9 cellular contexts compared by ENCODE assay signal in genomic region chr20:881051-881820, GRCh38. TPM values are rescaled to one million over a fixed set of nuclear protein-coding genes. Genes with fewer than 3 reads are reported as not detected.
A peak's percentile ranks its signal among the peaks of the same experiment; 100 is the strongest.
DNase-seq lines count a peak whose midpoint lies in the region; ATAC-seq, FAIRE-seq and TF ChIP-seq lines count a peak whose summit lies in the region.
"Had no signal": no experiment of that assay in that cellular context is flagged by ENCODE, and none has a peak within 500 bp of the region (broad histone marks: within the 10 kb centered on the region; RNA-seq: fewer than 3 reads in every experiment).

No MANE protein-coding gene starts in this region.

- H3K9me3 ChIP-seq in Panc1 (ENCODE audit: control insufficient read depth, insufficient read depth, low read depth, low read length), result no peaks in the 10 kb centered on the region
- no peaks in the 10 kb centered on the region for H3K9me3 ChIP-seq in astrocyte (ENCODE audit: insufficient read depth, low read depth, low read length)
- no peaks in the 10 kb centered on the region for H3K9me3 ChIP-seq in spleen
- no peaks in the 10 kb centered on the region for H3K9me3 ChIP-seq in esophagus squamous epithelium

- POLR2A ChIA-PET in Panc1 (lab: Charles Lee), result no interaction called here

- H3K4me3 ChIP-seq in Panc1 (ENCODE audit: low read depth in 2 of 2, low read length in 2 of 2), result no peak overlapping the region
- no peak overlapping the region for H3K4me3 ChIP-seq in astrocyte (ENCODE audit: insufficient read depth, low read depth, low read length)
- no peak overlapping the region for H3K4me3 ChIP-seq in spleen
- no peak overlapping the region for H3K4me3 ChIP-seq in esophagus squamous epithelium
- H3K4me3 ChIP-seq: smooth muscle cell had no signal

- WGBS in spleen, 5 donors, result 61 to 72% (median 66%) methylated on average over 8 to 10 of the region's 10 CpGs
- 45 to 54% methylated on average over 6 to 8 of the region's 10 CpGs for WGBS in esophagus squamous epithelium, 2 donors

- peaks cover 6% of the 10 kb centered on the region for H3K4me1 Mint-ChIP-seq in astrocyte (ENCODE audit: low read depth, unreplicated experiment)

- no peak overlapping the region for H3K4me3 Mint-ChIP-seq in astrocyte (ENCODE audit: unreplicated experiment)

- TF ChIP-seq CTCF in Panc1 (IDR thresholded peaks at IDR 0.05) (no peak), astrocyte (IDR thresholded peaks at IDR 0.05; ENCODE audit: insufficient read depth, low read depth, low read length) (no peak), spleen (IDR thresholded peaks at IDR 0.05 in 8 of 11, conservative IDR thresholded peaks at IDR 0.05 in 3 of 11) (no peak), esophagus squamous epithelium (IDR thresholded peaks at IDR 0.05) (no peak)

- H4K20me1 ChIP-seq in astrocyte (ENCODE audit: insufficient read depth, low read length), result no peaks in the 10 kb centered on the region

- peaks cover 5% of the 10 kb centered on the region; the same call in 1 of the 2 replicates for H3K4me1 ChIP-seq in Panc1 (ENCODE audit: control insufficient read depth, insufficient read depth, low read length)
- H3K4me1 ChIP-seq in astrocyte (ENCODE audit: insufficient read depth, low read length), result no peaks in the 10 kb centered on the region
- H3K4me1 ChIP-seq in spleen, result peaks cover 0 to 16% (median 0%) of the 10 kb centered on the region in 6 donors
- H3K4me1 ChIP-seq in esophagus squamous epithelium, result peaks cover 0 to 13% (median 5%) of the 10 kb centered on the region in 3 donors

- H3K36me3 ChIP-seq in Panc1 (ENCODE audit: control insufficient read depth, insufficient read depth, low read length), result no peaks in the 10 kb centered on the region
- no peaks in the 10 kb centered on the region for H3K36me3 ChIP-seq in astrocyte (ENCODE audit: insufficient read depth, low read length)
- H3K36me3 ChIP-seq in spleen, result no peaks in the 10 kb centered on the region
- no peaks in the 10 kb centered on the region for H3K36me3 ChIP-seq in esophagus squamous epithelium

- FAIRE-seq in astrocyte (lab: Jason Lieb, UNC), result no peak

- no peak overlapping the region for H2AFZ ChIP-seq in astrocyte (ENCODE audit: low read depth, low read length)

- H3K27ac ChIP-seq in Panc1 (ENCODE audit: low read length), result no peak overlapping the region
- no peak overlapping the region for H3K27ac ChIP-seq in astrocyte (ENCODE audit: low read depth, low read length)
- peak overlapping the region in 2 of 8 donors; percentile 25 for H3K27ac ChIP-seq in spleen
- H3K27ac ChIP-seq in esophagus squamous epithelium, result no peak overlapping the region

- in situ Hi-C loops in Panc1 (cut with HindIII; ENCODE audit: low pct_unique_long_range_greater_than_20kb, low sequenced_read_pairs), result no loop called here

- peaks cover 1% of the 10 kb centered on the region for H3K9me3 Mint-ChIP-seq in astrocyte (ENCODE audit: unreplicated experiment)

- no peak overlapping the region for H3K4me2 ChIP-seq in astrocyte (ENCODE audit: low read length)
- H3K4me2 ChIP-seq: smooth muscle cell had no signal

- CTCF ChIA-PET in Panc1 (lab: Charles Lee), result no interaction called here

- H3K36me3 Mint-ChIP-seq in astrocyte (ENCODE audit: low read depth, unreplicated experiment), result no peaks in the 10 kb centered on the region

- ATAC-seq in Panc1 (peak; percentile 86), HG03025 (IDR thresholded peaks at IDR 0.05; ENCODE audit: low FRiP score, unreplicated experiment) (no peak)

- no peak overlapping the region for H3K9ac ChIP-seq in astrocyte (ENCODE audit: low read length)

- H3K79me2 ChIP-seq in astrocyte (ENCODE audit: insufficient read depth, low read length), result no peaks in the 10 kb centered on the region

- peak overlapping the region; percentile 96 for H3K27ac Mint-ChIP-seq in astrocyte (ENCODE audit: unreplicated experiment)

- BruUV-seq in Panc1 (replicated peaks; lab: Mats Ljungman, UMichigan), result no TSS peak

- peak; percentile 74 for DNase-seq in HCEC 1CT
- peak; percentile 38 for DNase-seq in Panc1 (ENCODE audit: low read depth, low spot score)
- peak; percentile 14 for DNase-seq in astrocyte (ENCODE audit: low read depth)
- peak; percentile 27 for DNase-seq in spleen
- DNase-seq in NCI-H524 (lab: John Stamatoyannopoulos, UW), result no peak
- no peak for DNase-seq in esophagus squamous epithelium (lab: John Stamatoyannopoulos, UW)
- DNase-seq: NCI-H1105 treated with DMSO at 0.1 percent for 48 hours had no signal

- intact Hi-C loops in Panc1 (cut with micrococcal nuclease; ENCODE audit: unreplicated experiment) (no loop called here), spleen (cut with DNase I; ENCODE audit: low total_unique reads) (no loop called here), esophagus squamous epithelium (cut with DNase I) (loop anchor here (10.0 kb wide), 1 partner anchor 64 kb away; no protein-coding TSS in a partner anchor)

- H3K27me3 Mint-ChIP-seq in astrocyte (ENCODE audit: low read depth, unreplicated experiment), result peaks cover 47% of the 10 kb centered on the region

- TF ChIP-seq POLR2A in spleen (IDR thresholded peaks at IDR 0.05), result no peak
- TF ChIP-seq POLR2A in esophagus squamous epithelium (IDR thresholded peaks at IDR 0.05), result no peak

- H3K27me3 ChIP-seq in Panc1 (ENCODE audit: control insufficient read depth, insufficient read depth, low read length) (no peaks in the 10 kb centered on the region), astrocyte (ENCODE audit: insufficient read depth, low read length) (peaks cover 8% of the 10 kb centered on the region), spleen (replicated peaks in 1 of 7) (peaks cover 0 to 26% (median 6%) of the 10 kb centered on the region in 7 donors), esophagus squamous epithelium (peaks cover 0 to 35% (median 0%) of the 10 kb centered on the region in 4 donors)

RNA-seq across cellular contexts. Expression of gene ANGPT4, which starts 34.9 kb away (rescaled TPM):
- not detected for total RNA-seq in Panc1 (2021; ENCODE audit: unreplicated experiment)
- polyA plus RNA-seq in Panc1 (2012; ENCODE audit: insufficient read length), result 0.05 TPM
- total RNA-seq in astrocyte, result 0.05 and 0.12 TPM in 2 replicates
- total RNA-seq in spleen, result not detected
- polyA plus RNA-seq in spleen, result under 1 TPM in 2 of 3 donors, not detected in 1; 0.03 to 0.06 TPM
- total RNA-seq in esophagus squamous epithelium, result under 1 TPM in 3 of 4 donors, not detected in 1; under 0.01 to 0.38 (median 0.09) TPM
- total RNA-seq: smooth muscle cell had no signal

RNA-seq across cellular contexts. Expression of gene FAM110A, which starts 47.7 kb away (rescaled TPM):
- total RNA-seq in Panc1 (2021; ENCODE audit: unreplicated experiment), result 7.8 TPM
- 7.6 TPM for polyA plus RNA-seq in Panc1 (2012; ENCODE audit: insufficient read length)
- 1.2 and 1.4 TPM in 2 replicates for total RNA-seq in astrocyte
- total RNA-seq in spleen, result 10 to 100 TPM; 19.7 to 32.0 (median 25.7) TPM
- 10 to 100 TPM; 11.3 to 21.0 (median 12.5) TPM for polyA plus RNA-seq in spleen
- 10 to 100 TPM; 15.3 to 46.6 (median 27.1) TPM for total RNA-seq in esophagus squamous epithelium

Comparison
In these comparisons a context has a peak if more than half of its experiments do, and no peak if none do; other contexts are left out.
1. DNase-seq: peak in HCEC 1CT (single experiment), Panc1 (single experiment), astrocyte (single experiment) and spleen (single experiment); none in NCI-H524 (0 of 2) and esophagus squamous epithelium (single experiment).